Comparison of ENCODE assay signal across 23 cellular contexts in genomic region chr22:30040499-30041055, GRCh38. TPM values are rescaled to one million over a fixed set of nuclear protein-coding genes. Genes with fewer than 3 reads are reported as not detected.
"Had no signal": no experiment of that assay in that cellular context is flagged by ENCODE, and none has a peak within 500 bp of the region (broad histone marks: within the 10 kb centered on the region; RNA-seq: fewer than 3 reads in every experiment).

No MANE protein-coding gene starts in this region.

- H3K27ac Mint-ChIP-seq: immature natural killer cell, mesothelial cell of epicardium, nephron progenitor cell had no signal

- ATAC-seq: foreskin keratinocyte, left cardiac atrium, lower lobe of right lung, pancreas had no signal

- H3K4me3 Mint-ChIP-seq: immature natural killer cell, mesothelial cell of epicardium, nephron progenitor cell had no signal

- H3K4me1 Mint-ChIP-seq: immature natural killer cell had no signal

- DNase-seq: activated CD4-positive, alpha-beta T cell treated with anti-CD3 and anti-CD28 coated beads, Interleukin-2, amount 50 U/mL, for 1 hour; activated CD8-positive, alpha-beta memory T cell treated with anti-CD3 and anti-CD28 coated beads for 24 hours; activated naive CD4-positive, alpha-beta T cell treated with Interleukin-2 at 50 U/mL for 16 hours; activated T-cell treated with anti-CD3 and anti-CD28 coated beads for 4 hours; cerebellar nuclear complex; effector memory CD4-positive, alpha-beta T cell; foreskin keratinocyte; glutamatergic neuron; immature natural killer cell; left cardiac atrium; lower lobe of right lung; nephron progenitor cell; pancreas; retina; stimulated activated CD4-positive, alpha-beta T cell treated with anti-CD3 and anti-CD28 coated beads, Interleukin-15, amount 100 ng/mL, for 24 hours; stimulated activated CD4-positive, alpha-beta T cell treated with anti-CD3 and anti-CD28 coated beads, Interleukin-4, amount 100 ng/mL, for 1 hour; stimulated activated naive CD4-positive, alpha-beta T cell; tibial artery had no signal

- H3K9me3 Mint-ChIP-seq: immature natural killer cell, mesothelial cell of epicardium, nephron progenitor cell had no signal

- H3K36me3 Mint-ChIP-seq: immature natural killer cell, mesothelial cell of epicardium had no signal

RNA-seq across cellular contexts. Expression of gene HORMAD2, which starts 39.7 kb away (rescaled TPM):
- total RNA-seq: ascending aorta, breast epithelium, foreskin keratinocyte, left cardiac atrium, lower lobe of right lung, mesothelial cell of epicardium, pancreas, subcutaneous adipose tissue, vagina had no signal
